ENCODE assay signal across 20 cellular contexts in genomic region chr3:101155828-101156227, GRCh38.
DNase-seq lines count a peak whose midpoint lies in the region; ATAC-seq lines count a peak whose summit lies in the region.
"Had no signal": no experiment of that assay in that cellular context is flagged by ENCODE, and none has a peak within 500 bp of the region (broad histone marks: within the 10 kb centered on the region; RNA-seq: fewer than 3 reads in every experiment).

No MANE protein-coding gene starts in this region.

- no peak overlapping the region for H3K56ac ChIP-seq in mesendoderm (ENCODE audit: low read length)

- no peaks in the 10 kb centered on the region for H3K79me1 ChIP-seq in mesendoderm (ENCODE audit: low read length)

- H3K4me3 ChIP-seq in right cardiac atrium (ENCODE audit: low read length), result no peak overlapping the region
- H3K4me3 ChIP-seq in skeletal muscle cell (ENCODE audit: low read depth, low read length), result no peak overlapping the region
- no peak overlapping the region for H3K4me3 ChIP-seq in mesendoderm (ENCODE audit: low read length)
- H3K4me3 ChIP-seq: GM12878 had no signal

- peaks cover 6% of the 10 kb centered on the region for H3K4me1 ChIP-seq in right cardiac atrium (ENCODE audit: control insufficient read depth, insufficient read depth, low read length)
- no peaks in the 10 kb centered on the region for H3K4me1 ChIP-seq in mesendoderm (ENCODE audit: control insufficient read depth, low read depth, low read length)

- no peak overlapping the region for H3K4ac ChIP-seq in mesendoderm (ENCODE audit: low read depth, low read length)

- H2BK15ac ChIP-seq in mesendoderm (replicated peaks; ENCODE audit: low read depth), result no peak overlapping the region

- DNase-seq in DMS 273 (lab: John Stamatoyannopoulos, UW; ENCODE audit: unreplicated experiment) (peak; percentile 34), DMS 273 treated with DMSO at 0.1 percent for 48 hours (lab: John Stamatoyannopoulos, UW) (no peak), astrocyte of the hippocampus (ENCODE audit: low read depth, low spot score) (peak; percentile 40), right cardiac atrium (no peak), skeletal muscle cell (ENCODE audit: low read depth) (peak; percentile 24), middle frontal gyrus (ENCODE audit: extremely low spot score, low spot score) (no peak), mesendoderm (no peak), NCI-H187 (lab: John Stamatoyannopoulos, UW) (no peak)
- DNase-seq: BE2C; CD8-positive, alpha-beta T cell; DND-41; GOT3; NCI-H1105 treated with DMSO at 0.1 percent for 48 hours; NCI-H1694 treated with DMSO at 0.1 percent for 48 hours; NCI-H345; NCI-H526; RPMI8226 had no signal

- no peak overlapping the region for H3K9ac ChIP-seq in mesendoderm (ENCODE audit: low read length)

- H3K27me3 ChIP-seq in right cardiac atrium (ENCODE audit: control insufficient read depth, insufficient read depth) (no peaks in the 10 kb centered on the region), mesendoderm (ENCODE audit: insufficient read depth, low read length, poor library complexity) (no peaks in the 10 kb centered on the region)
- H3K27me3 ChIP-seq: BE2C had no signal

- H2BK120ac ChIP-seq in mesendoderm (ENCODE audit: low read depth, low read length), result no peak overlapping the region

- no peak overlapping the region for H3K4me2 ChIP-seq in mesendoderm (ENCODE audit: low read length)

- H2BK5ac ChIP-seq in mesendoderm (ENCODE audit: low read length), result no peak overlapping the region

- H3K79me2 ChIP-seq in mesendoderm (ENCODE audit: control insufficient read depth, insufficient read depth, low read length), result no peaks in the 10 kb centered on the region

- no peak overlapping the region for H2AK5ac ChIP-seq in mesendoderm (ENCODE audit: low read length)

- no peak overlapping the region for H3K27ac ChIP-seq in right cardiac atrium (ENCODE audit: low read length)
- H3K27ac ChIP-seq in mesendoderm (ENCODE audit: low read depth, low read length), result no peak overlapping the region
- H3K27ac ChIP-seq: 22Rv1, HL-60 had no signal

- peak; percentile 87 to 93 for ATAC-seq in right cardiac atrium
- ATAC-seq: CD8-positive, alpha-beta T cell; GM12878 had no signal

- H4K5ac ChIP-seq in mesendoderm (ENCODE audit: low read length), result no peak overlapping the region

- no peak overlapping the region for H3K23ac ChIP-seq in mesendoderm (ENCODE audit: low read length)

- no peaks in the 10 kb centered on the region for H3K36me3 ChIP-seq in mesendoderm (ENCODE audit: control insufficient read depth, insufficient read depth, low read length)
- H3K36me3 ChIP-seq: BE2C had no signal

- intact Hi-C loops in right cardiac atrium (cut with DNase I), result no loop called here

- H3K9me3 ChIP-seq in right cardiac atrium (ENCODE audit: control insufficient read depth, low read length), result no peaks in the 10 kb centered on the region
- H3K9me3 ChIP-seq: BE2C had no signal

- H3K18ac ChIP-seq in mesendoderm (ENCODE audit: low read length), result no peak overlapping the region

- H4K8ac ChIP-seq in mesendoderm (ENCODE audit: low read depth, low read length), result no peak overlapping the region

Comparison
In these comparisons a context has a peak if more than half of its experiments do, and no peak if none do; other contexts are left out.
1. DNase-seq: peak in DMS 273 (single experiment), astrocyte of the hippocampus (single experiment) and skeletal muscle cell (single experiment); none in DMS 273 treated with DMSO at 0.1 percent for 48 hours (single experiment), right cardiac atrium (0 of 3), middle frontal gyrus (single experiment), mesendoderm (single experiment) and NCI-H187 (0 of 2).